In the genomic region with DNA sequence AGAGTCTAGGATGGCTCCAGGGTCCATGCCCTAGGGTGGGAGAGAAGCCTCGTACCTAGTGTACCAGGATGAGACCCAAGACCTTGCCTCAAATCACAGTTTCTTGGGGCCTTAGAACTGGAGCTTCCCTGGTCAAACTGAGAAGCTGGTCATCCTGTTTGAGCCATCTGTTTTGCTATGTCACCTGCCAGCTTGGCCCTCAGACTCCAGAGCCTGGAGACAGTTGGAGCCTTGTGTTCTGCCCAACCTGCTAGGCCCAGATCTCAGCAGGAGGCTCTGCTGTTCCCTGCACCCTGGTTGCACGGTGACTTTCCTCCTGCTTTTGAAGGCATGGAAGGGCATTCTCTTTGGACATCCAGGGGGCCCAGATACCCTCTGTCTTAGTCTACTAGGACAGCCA, we compare ENCODE assay signal across 6 cellular contexts.
"Had no signal": no experiment of that assay in that cellular context is flagged by ENCODE, and none has a peak within 500 bp of the region (broad histone marks: within the 10 kb centered on the region; RNA-seq: fewer than 3 reads in every experiment).

No MANE protein-coding gene starts in this region.

- DNase-seq: GM23248, GOT3, H7, HFFc6, IMR-90, KG1 had no signal
